Comparison of ENCODE assay signal across 1 cellular context in the genomic region with DNA sequence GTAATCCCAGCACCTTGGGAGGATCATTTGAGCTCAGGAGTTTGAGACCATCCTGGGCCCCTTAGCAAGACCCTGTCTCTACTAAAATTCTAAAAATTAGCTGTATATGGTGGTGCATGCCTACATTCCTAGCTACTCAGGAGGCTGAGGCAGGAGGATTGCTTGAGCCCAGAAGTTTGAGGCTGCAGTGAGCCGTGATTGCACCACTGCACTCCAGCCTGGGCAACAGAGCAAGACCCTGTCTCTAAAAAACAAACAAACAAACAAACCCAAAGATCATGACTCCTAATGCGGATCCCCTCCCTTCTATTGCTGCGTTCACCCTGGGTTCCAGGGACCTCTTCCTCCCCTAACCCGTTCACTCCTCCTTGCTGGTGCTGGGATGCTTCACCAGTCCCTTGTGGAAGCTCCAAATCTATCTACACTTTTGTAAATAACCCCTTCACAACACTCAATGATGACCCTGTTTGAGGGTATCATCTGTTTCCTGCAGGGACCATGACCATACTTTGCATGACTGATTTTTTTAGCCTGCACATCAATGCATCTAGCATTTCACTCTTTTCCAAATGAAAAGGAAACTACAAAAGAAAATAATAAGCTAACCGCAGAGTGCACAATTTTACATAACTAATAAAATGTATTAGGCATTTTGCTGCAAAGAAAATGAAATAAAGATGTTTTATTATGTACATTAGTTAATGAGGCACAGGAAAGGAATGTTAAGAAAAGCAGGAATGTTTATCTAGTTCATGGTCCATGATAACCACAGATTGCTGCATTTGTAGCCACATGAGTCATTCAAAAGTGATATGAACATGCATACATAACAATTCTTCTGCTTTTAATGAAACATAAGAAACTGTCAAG.
TF ChIP-seq lines count a peak whose summit lies in the region.

No MANE protein-coding gene starts in this region.

TF ChIP-seq in HepG2, 621 proteins besides CTCF, POLR2A, EP300 and RAD21 (continued from another document and continues in another):
- TF ChIP-seq SAP130 (CRISPR knock-in tag; IDR thresholded peaks at IDR 0.05; ENCODE audit: low read depth), result peak; percentile 55
- TF ChIP-seq, protein P1, sequence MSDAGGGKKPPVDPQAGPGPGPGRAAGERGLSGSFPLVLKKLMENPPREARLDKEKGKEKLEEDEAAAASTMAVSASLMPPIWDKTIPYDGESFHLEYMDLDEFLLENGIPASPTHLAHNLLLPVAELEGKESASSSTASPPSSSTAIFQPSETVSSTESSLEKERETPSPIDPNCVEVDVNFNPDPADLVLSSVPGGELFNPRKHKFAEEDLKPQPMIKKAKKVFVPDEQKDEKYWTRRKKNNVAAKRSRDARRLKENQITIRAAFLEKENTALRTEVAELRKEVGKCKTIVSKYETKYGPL (CRISPR knock-in tag; IDR thresholded peaks at IDR 0.05), result no peak
- no peak; the same call in 1 of the 2 replicates for TF ChIP-seq ZNF614 (CRISPR knock-in tag; IDR thresholded peaks at IDR 0.05; ENCODE audit: borderline replicate concordance)
- TF ChIP-seq, protein P2, sequence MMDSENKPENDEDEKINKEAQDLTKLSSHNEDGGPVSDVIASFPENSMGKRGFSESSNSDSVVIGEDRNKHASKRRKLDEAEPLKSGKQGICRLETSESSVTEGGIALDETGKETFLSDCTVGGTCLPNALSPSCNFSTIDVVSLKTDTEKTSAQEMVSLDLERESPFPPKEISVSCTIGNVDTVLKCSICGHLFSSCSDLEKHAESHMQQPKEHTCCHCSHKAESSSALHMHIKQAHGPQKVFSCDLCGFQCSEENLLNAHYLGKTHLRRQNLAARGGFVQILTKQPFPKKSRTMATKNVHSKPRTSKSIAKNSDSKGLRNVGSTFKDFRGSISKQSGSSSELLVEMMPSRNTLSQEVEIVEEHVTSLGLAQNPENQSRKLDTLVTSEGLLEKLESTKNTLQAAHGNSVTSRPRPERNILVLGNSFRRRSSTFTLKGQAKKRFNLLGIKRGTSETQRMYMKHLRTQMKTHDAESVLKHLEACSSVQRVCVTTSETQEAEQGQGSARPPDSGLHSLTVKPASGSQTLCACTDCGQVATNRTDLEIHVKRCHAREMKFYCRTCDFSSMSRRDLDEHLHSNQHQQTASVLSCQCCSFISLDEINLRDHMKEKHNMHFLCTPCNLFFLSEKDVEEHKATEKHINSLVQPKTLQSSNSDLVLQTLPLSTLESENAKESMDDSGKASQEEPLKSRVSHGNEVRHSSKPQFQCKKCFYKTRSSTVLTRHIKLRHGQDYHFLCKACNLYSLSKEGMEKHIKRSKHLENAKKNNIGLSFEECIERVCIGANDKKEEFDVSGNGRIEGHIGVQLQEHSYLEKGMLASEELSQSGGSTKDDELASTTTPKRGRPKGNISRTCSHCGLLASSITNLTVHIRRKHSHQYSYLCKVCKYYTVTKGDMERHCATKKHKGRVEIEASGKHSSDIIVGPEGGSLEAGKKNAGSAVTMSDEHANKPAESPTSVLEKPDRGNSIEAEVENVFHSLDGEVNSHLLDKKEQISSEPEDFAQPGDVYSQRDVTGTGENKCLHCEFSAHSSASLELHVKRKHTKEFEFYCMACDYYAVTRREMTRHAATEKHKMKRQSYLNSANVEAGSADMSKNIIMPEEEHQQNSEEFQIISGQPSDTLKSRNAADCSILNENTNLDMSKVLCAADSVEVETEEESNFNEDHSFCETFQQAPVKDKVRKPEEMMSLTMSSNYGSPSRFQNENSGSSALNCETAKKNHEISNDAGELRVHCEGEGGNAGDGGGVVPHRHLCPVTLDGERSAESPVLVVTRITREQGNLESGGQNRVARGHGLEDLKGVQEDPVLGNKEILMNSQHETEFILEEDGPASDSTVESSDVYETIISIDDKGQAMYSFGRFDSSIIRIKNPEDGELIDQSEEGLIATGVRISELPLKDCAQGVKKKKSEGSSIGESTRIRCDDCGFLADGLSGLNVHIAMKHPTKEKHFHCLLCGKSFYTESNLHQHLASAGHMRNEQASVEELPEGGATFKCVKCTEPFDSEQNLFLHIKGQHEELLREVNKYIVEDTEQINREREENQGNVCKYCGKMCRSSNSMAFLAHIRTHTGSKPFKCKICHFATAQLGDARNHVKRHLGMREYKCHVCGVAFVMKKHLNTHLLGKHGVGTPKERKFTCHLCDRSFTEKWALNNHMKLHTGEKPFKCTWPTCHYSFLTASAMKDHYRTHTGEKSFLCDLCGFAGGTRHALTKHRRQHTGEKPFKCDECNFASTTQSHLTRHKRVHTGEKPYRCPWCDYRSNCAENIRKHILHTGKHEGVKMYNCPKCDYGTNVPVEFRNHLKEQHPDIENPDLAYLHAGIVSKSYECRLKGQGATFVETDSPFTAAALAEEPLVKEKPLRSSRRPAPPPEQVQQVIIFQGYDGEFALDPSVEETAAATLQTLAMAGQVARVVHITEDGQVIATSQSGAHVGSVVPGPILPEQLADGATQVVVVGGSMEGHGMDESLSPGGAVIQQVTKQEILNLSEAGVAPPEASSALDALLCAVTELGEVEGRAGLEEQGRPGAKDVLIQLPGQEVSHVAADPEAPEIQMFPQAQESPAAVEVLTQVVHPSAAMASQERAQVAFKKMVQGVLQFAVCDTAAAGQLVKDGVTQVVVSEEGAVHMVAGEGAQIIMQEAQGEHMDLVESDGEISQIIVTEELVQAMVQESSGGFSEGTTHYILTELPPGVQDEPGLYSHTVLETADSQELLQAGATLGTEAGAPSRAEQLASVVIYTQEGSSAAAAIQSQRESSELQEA (CRISPR knock-in tag; IDR thresholded peaks at IDR 0.05; ENCODE audit: not compliant biosample characterization), result no peak
- TF ChIP-seq KDM5A (IDR thresholded peaks at IDR 0.05; ENCODE audit: borderline replicate concordance, low read length), result no peak
- no peak for TF ChIP-seq ZNF747 (CRISPR knock-in tag; IDR thresholded peaks at IDR 0.05; ENCODE audit: borderline replicate concordance)
- TF ChIP-seq FOXM1 (CRISPR knock-in tag; IDR thresholded peaks at IDR 0.05), result no peak
- TF ChIP-seq, protein P3, sequence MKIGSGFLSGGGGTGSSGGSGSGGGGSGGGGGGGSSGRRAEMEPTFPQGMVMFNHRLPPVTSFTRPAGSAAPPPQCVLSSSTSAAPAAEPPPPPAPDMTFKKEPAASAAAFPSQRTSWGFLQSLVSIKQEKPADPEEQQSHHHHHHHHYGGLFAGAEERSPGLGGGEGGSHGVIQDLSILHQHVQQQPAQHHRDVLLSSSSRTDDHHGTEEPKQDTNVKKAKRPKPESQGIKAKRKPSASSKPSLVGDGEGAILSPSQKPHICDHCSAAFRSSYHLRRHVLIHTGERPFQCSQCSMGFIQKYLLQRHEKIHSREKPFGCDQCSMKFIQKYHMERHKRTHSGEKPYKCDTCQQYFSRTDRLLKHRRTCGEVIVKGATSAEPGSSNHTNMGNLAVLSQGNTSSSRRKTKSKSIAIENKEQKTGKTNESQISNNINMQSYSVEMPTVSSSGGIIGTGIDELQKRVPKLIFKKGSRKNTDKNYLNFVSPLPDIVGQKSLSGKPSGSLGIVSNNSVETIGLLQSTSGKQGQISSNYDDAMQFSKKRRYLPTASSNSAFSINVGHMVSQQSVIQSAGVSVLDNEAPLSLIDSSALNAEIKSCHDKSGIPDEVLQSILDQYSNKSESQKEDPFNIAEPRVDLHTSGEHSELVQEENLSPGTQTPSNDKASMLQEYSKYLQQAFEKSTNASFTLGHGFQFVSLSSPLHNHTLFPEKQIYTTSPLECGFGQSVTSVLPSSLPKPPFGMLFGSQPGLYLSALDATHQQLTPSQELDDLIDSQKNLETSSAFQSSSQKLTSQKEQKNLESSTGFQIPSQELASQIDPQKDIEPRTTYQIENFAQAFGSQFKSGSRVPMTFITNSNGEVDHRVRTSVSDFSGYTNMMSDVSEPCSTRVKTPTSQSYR (CRISPR knock-in tag; IDR thresholded peaks at IDR 0.05; ENCODE audit: borderline replicate concordance), result no peak
- no peak for TF ChIP-seq ZNF264 (CRISPR knock-in tag; IDR thresholded peaks at IDR 0.05)
- peak; percentile 16; the same call in 1 of the 2 replicates for TF ChIP-seq ELF3 (CRISPR knock-in tag; IDR thresholded peaks at IDR 0.05)
- no peak for TF ChIP-seq TAF1 (CRISPR knock-in tag; IDR thresholded peaks at IDR 0.05)
- 0 out of 2 replicates have a peak, but pooled peaks have one; percentile 22 for TF ChIP-seq HDAC2 (CRISPR knock-in tag; IDR thresholded peaks at IDR 0.05)
- 0 out of 2 replicates have a peak, but pooled peaks have one; percentile 36 for TF ChIP-seq SALL1 (CRISPR knock-in tag; IDR thresholded peaks at IDR 0.05)
- TF ChIP-seq MIER2 (CRISPR knock-in tag; IDR thresholded peaks at IDR 0.05), result no peak
- TF ChIP-seq, protein P4, sequence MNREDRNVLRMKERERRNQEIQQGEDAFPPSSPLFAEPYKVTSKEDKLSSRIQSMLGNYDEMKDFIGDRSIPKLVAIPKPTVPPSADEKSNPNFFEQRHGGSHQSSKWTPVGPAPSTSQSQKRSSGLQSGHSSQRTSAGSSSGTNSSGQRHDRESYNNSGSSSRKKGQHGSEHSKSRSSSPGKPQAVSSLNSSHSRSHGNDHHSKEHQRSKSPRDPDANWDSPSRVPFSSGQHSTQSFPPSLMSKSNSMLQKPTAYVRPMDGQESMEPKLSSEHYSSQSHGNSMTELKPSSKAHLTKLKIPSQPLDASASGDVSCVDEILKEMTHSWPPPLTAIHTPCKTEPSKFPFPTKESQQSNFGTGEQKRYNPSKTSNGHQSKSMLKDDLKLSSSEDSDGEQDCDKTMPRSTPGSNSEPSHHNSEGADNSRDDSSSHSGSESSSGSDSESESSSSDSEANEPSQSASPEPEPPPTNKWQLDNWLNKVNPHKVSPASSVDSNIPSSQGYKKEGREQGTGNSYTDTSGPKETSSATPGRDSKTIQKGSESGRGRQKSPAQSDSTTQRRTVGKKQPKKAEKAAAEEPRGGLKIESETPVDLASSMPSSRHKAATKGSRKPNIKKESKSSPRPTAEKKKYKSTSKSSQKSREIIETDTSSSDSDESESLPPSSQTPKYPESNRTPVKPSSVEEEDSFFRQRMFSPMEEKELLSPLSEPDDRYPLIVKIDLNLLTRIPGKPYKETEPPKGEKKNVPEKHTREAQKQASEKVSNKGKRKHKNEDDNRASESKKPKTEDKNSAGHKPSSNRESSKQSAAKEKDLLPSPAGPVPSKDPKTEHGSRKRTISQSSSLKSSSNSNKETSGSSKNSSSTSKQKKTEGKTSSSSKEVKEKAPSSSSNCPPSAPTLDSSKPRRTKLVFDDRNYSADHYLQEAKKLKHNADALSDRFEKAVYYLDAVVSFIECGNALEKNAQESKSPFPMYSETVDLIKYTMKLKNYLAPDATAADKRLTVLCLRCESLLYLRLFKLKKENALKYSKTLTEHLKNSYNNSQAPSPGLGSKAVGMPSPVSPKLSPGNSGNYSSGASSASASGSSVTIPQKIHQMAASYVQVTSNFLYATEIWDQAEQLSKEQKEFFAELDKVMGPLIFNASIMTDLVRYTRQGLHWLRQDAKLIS (CRISPR knock-in tag; IDR thresholded peaks at IDR 0.05), result no peak
- TF ChIP-seq, protein P5, sequence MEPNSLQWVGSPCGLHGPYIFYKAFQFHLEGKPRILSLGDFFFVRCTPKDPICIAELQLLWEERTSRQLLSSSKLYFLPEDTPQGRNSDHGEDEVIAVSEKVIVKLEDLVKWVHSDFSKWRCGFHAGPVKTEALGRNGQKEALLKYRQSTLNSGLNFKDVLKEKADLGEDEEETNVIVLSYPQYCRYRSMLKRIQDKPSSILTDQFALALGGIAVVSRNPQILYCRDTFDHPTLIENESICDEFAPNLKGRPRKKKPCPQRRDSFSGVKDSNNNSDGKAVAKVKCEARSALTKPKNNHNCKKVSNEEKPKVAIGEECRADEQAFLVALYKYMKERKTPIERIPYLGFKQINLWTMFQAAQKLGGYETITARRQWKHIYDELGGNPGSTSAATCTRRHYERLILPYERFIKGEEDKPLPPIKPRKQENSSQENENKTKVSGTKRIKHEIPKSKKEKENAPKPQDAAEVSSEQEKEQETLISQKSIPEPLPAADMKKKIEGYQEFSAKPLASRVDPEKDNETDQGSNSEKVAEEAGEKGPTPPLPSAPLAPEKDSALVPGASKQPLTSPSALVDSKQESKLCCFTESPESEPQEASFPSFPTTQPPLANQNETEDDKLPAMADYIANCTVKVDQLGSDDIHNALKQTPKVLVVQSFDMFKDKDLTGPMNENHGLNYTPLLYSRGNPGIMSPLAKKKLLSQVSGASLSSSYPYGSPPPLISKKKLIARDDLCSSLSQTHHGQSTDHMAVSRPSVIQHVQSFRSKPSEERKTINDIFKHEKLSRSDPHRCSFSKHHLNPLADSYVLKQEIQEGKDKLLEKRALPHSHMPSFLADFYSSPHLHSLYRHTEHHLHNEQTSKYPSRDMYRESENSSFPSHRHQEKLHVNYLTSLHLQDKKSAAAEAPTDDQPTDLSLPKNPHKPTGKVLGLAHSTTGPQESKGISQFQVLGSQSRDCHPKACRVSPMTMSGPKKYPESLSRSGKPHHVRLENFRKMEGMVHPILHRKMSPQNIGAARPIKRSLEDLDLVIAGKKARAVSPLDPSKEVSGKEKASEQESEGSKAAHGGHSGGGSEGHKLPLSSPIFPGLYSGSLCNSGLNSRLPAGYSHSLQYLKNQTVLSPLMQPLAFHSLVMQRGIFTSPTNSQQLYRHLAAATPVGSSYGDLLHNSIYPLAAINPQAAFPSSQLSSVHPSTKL (CRISPR knock-in tag; IDR thresholded peaks at IDR 0.05), result peak; percentile 65; the same call in 1 of the 2 replicates
- TF ChIP-seq FOSL1 (CRISPR knock-in tag; IDR thresholded peaks at IDR 0.05; ENCODE audit: borderline replicate concordance), result peak; percentile 61
- TF ChIP-seq ASH2L (IDR thresholded peaks at IDR 0.05; ENCODE audit: insufficient read length, low read depth, low read length), result peak; percentile 48
- TF ChIP-seq HNF4A (CRISPR knock-in tag; IDR thresholded peaks at IDR 0.05), result peak; percentile 38; the same call in 1 of the 2 replicates
- TF ChIP-seq ZNF326 (CRISPR knock-in tag; IDR thresholded peaks at IDR 0.05; ENCODE audit: borderline replicate concordance), result no peak
- TF ChIP-seq HNRNPH1 (optimal IDR thresholded peaks at IDR 0.05; ENCODE audit: low read depth, low read length), result no peak
- peak; percentile 51; the same call in 1 of the 2 replicates for TF ChIP-seq CBX5 (CRISPR knock-in tag; IDR thresholded peaks at IDR 0.05; ENCODE audit: borderline replicate concordance)
- TF ChIP-seq FOSL2 (CRISPR knock-in tag; IDR thresholded peaks at IDR 0.05), result peak; percentile 38
- no peak for TF ChIP-seq MBNL3 (CRISPR knock-in tag; conservative IDR thresholded peaks at IDR 0.05)
- TF ChIP-seq ZNF446 (CRISPR knock-in tag; IDR thresholded peaks at IDR 0.05), result no peak
- no peak for TF ChIP-seq CCAR2 (optimal IDR thresholded peaks at IDR 0.05; ENCODE audit: low read depth, low read length)
- no peak for TF ChIP-seq SYNCRIP (IDR thresholded peaks at IDR 0.05; ENCODE audit: insufficient read depth, low read depth, low read length)
- no peak for TF ChIP-seq PAF1 (CRISPR knock-in tag; IDR thresholded peaks at IDR 0.05)
- TF ChIP-seq, protein P6, sequence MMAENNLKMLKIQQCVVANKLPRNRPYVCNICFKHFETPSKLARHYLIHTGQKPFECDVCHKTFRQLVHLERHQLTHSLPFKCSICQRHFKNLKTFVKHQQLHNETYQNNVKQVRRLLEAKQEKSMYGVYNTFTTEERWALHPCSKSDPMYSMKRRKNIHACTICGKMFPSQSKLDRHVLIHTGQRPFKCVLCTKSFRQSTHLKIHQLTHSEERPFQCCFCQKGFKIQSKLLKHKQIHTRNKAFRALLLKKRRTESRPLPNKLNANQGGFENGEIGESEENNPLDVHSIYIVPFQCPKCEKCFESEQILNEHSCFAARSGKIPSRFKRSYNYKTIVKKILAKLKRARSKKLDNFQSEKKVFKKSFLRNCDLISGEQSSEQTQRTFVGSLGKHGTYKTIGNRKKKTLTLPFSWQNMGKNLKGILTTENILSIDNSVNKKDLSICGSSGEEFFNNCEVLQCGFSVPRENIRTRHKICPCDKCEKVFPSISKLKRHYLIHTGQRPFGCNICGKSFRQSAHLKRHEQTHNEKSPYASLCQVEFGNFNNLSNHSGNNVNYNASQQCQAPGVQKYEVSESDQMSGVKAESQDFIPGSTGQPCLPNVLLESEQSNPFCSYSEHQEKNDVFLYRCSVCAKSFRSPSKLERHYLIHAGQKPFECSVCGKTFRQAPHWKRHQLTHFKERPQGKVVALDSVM (CRISPR knock-in tag; IDR thresholded peaks at IDR 0.05), result peak; percentile 93
